17 cellular contexts compared by ENCODE assay signal in the genomic region with DNA sequence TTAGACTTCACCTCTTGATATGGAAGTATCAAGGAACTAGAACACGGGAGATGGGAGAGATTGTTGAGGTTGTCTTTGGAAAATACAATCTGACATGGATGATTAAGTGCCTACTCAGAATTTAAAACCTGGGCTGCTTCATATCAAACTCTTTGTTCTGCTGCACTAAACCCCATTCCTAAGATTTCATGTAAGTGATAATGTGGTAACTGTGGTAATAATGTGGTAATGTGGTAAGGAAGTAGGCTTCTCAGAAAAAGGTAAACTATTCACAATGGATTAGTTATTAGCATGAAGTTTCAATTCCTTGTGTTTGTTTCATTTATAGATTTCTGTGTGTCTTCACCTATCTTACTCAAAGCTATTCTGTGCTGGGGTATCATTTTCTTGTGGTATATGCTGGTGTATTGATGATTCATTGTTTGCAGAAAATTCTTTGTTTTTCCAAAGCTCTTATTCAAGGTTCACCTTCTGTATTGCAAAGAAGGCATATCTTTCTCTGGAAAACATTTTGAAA.
DNase-seq lines count a peak whose midpoint lies in the region; ATAC-seq and TF ChIP-seq lines count a peak whose summit lies in the region.
"Had no signal": no experiment of that assay in that cellular context is flagged by ENCODE, and none has a peak within 500 bp of the region (broad histone marks: within the 10 kb centered on the region; RNA-seq: fewer than 3 reads in every experiment).

No MANE protein-coding gene starts in this region.

- in situ Hi-C loops in GM13976 (cut with MboI; ENCODE audit: low sequenced_read_pairs, unreplicated experiment): no loop called here

- H3K4me3 Mint-ChIP-seq in osteocyte (ENCODE audit: unreplicated experiment): no peak overlapping the region
- H3K4me3 Mint-ChIP-seq: activated naive CD4-positive, alpha-beta T cell treated with anti-CD3 and anti-CD28 coated beads, Interleukin-2, amount 50 U/mL, for 24 hours; brain; CD8-positive, alpha-beta memory T cell; natural killer cell had no signal

- TF ChIP-seq CTCF in GM13976 (IDR thresholded peaks at IDR 0.05; ENCODE audit: borderline replicate concordance, control extremely low read depth, extremely low read depth, insufficient read depth, missing control alignments): no peak
- TF ChIP-seq CTCF in osteocyte (IDR thresholded peaks at IDR 0.05): no peak

- H3K4me1 Mint-ChIP-seq in osteocyte (ENCODE audit: unreplicated experiment): no peaks in the 10 kb centered on the region
- H3K4me1 Mint-ChIP-seq: activated naive CD4-positive, alpha-beta T cell treated with anti-CD3 and anti-CD28 coated beads, Interleukin-2, amount 50 U/mL, for 24 hours; brain; CD8-positive, alpha-beta memory T cell; natural killer cell had no signal

- no peaks in the 10 kb centered on the region for H3K27me3 Mint-ChIP-seq in osteocyte (ENCODE audit: unreplicated experiment)
- H3K27me3 Mint-ChIP-seq: activated naive CD4-positive, alpha-beta T cell treated with anti-CD3 and anti-CD28 coated beads, Interleukin-2, amount 50 U/mL, for 24 hours; brain had no signal

- H3K36me3 Mint-ChIP-seq in osteocyte (ENCODE audit: unreplicated experiment): no peaks in the 10 kb centered on the region
- H3K36me3 Mint-ChIP-seq: activated naive CD4-positive, alpha-beta T cell treated with anti-CD3 and anti-CD28 coated beads, Interleukin-2, amount 50 U/mL, for 24 hours; brain; CD8-positive, alpha-beta memory T cell; natural killer cell had no signal

- DNase-seq in NCI-H1105 treated with DMSO at 0.1 percent for 48 hours (lab: John Stamatoyannopoulos, UW) (no peak), GM13976 (ENCODE audit: low spot score) (no peak), osteocyte (ENCODE audit: extremely low spot score, unreplicated experiment) (no peak), posterior cingulate gyrus (no peak)
- DNase-seq: activated CD4-positive, CD25-positive, alpha-beta regulatory T cell treated with anti-CD3 and anti-CD28 coated beads, Interleukin-2, amount 50 U/mL, for 72 hours; CD8-positive, alpha-beta memory T cell; erythroblast; natural killer cell; NCI-H146; SJCRH30; stimulated activated CD4-positive, alpha-beta T cell treated with anti-CD3 and anti-CD28 coated beads, Interleukin-15, amount 100 ng/mL, for 24 hours had no signal

- ATAC-seq in GM18511 (IDR thresholded peaks at IDR 0.05; ENCODE audit: unreplicated experiment) (peak; percentile 78), GM19463 (IDR thresholded peaks at IDR 0.05; ENCODE audit: unreplicated experiment) (peak; percentile 84), HG02870 (IDR thresholded peaks at IDR 0.05; ENCODE audit: unreplicated experiment) (peak; percentile 66), HG03571 (IDR thresholded peaks at IDR 0.05; ENCODE audit: unreplicated experiment) (peak; percentile 84)
- ATAC-seq: natural killer cell had no signal

- H3K9me3 Mint-ChIP-seq in osteocyte (ENCODE audit: unreplicated experiment): peaks cover 13% of the 10 kb centered on the region
- H3K9me3 Mint-ChIP-seq: activated naive CD4-positive, alpha-beta T cell treated with anti-CD3 and anti-CD28 coated beads, Interleukin-2, amount 50 U/mL, for 24 hours; brain had no signal

- intact Hi-C loops in posterior cingulate gyrus (cut with DNase I): no loop called here

- H3K27ac Mint-ChIP-seq in osteocyte (ENCODE audit: unreplicated experiment): no peak overlapping the region
- H3K27ac Mint-ChIP-seq: activated naive CD4-positive, alpha-beta T cell treated with anti-CD3 and anti-CD28 coated beads, Interleukin-2, amount 50 U/mL, for 24 hours; brain; CD8-positive, alpha-beta memory T cell; natural killer cell had no signal
